In genomic region chr14:99589031-99589441, GRCh38 we compare ENCODE assay signal across 2 cellular contexts.
TF ChIP-seq lines count a peak whose summit lies in the region.

No MANE protein-coding gene starts in this region.

TF ChIP-seq in WTC11, 78 proteins besides CTCF, POLR2A, EP300 and RAD21 (continued from another document):
- no peak for TF ChIP-seq PREB (CRISPR knock-in tag; IDR thresholded peaks at IDR 0.05; ENCODE audit: borderline replicate concordance)

TF ChIP-seq in HepG2, 621 proteins besides CTCF, POLR2A, EP300 and RAD21 (continued from another document):
- no peak for TF ChIP-seq TIGD3 (CRISPR knock-in tag; IDR thresholded peaks at IDR 0.05; ENCODE audit: borderline replicate concordance)
